In genomic region chr4:83034630-83035494, GRCh38 we compare ENCODE assay signal across 8 cellular contexts. TPM values are rescaled to one million over a fixed set of nuclear protein-coding genes. Genes with fewer than 3 reads are reported as not detected.
DNase-seq lines count a peak whose midpoint lies in the region; ATAC-seq and TF ChIP-seq lines count a peak whose summit lies in the region.

Gene COPS4 (plus strand): TSS chr4:83035183. CDS start chr4:83035225, 42 bp downstream.

- H3K4me1 Mint-ChIP-seq in endothelial cell (ENCODE audit: unreplicated experiment): peaks cover 11% of the 10 kb centered on the region
- H3K4me1 Mint-ChIP-seq in mesothelial cell of epicardium: peaks cover 18% of the 10 kb centered on the region

- H2AFZ ChIP-seq in IMR-90 (replicated peaks; ENCODE audit: low read length, poor library complexity): peak within 1 kb of the TSS; percentile 95
- H2AFZ ChIP-seq in OCI-LY7 (ENCODE audit: low read length): peak within 1 kb of the TSS; percentile 81; the same call in 1 of the 2 replicates

- H2BK120ac ChIP-seq in IMR-90 (ENCODE audit: low read depth, low read length): peak within 1 kb of the TSS; percentile 71

- H3K9me3 ChIP-seq in IMR-90 (ENCODE audit: control insufficient read depth, insufficient read depth, low read length) (no peaks in the 10 kb centered on the region), OCI-LY7 (ENCODE audit: low read length) (no peaks in the 10 kb centered on the region)

- H3K18ac ChIP-seq in IMR-90 (ENCODE audit: low read depth, low read length): peak within 1 kb of the TSS; percentile 51

- POLR2A ChIA-PET in IMR-90 (lab: Charles Lee; ENCODE audit: unreplicated experiment): interaction anchor here (0.5 to 1.1 kb wide), 7 partner anchors 10 to 249 kb away, joined by 3 to 19 read pairs (median 5); partner anchors contain the start of genes COQ2 and THAP9
- POLR2A ChIA-PET in OCI-LY7 (lab: Charles Lee): interaction anchor here (0.6 to 4.0 kb wide), 23 partner anchors 9 to 420 kb away, joined by 3 to 50 read pairs (median 4); partner anchors contain the start of genes COQ2, LIN54 and THAP9

- H4K91ac ChIP-seq in IMR-90 (ENCODE audit: insufficient read depth, low read depth, low read length): peak within 1 kb of the TSS; percentile 79

- peak within 1 kb of the TSS; percentile 93 for H3K14ac ChIP-seq in IMR-90 (replicated peaks; ENCODE audit: low read depth, low read length)

- 0% methylated on average over 15 of the region's 39 CpGs; no CpG with 5 or more reads in 1 of the 2 experiments for WGBS in IMR-90 (ENCODE audit: extremely low coverage in 2 of 2, insufficient read length in 1 of 2), 2 experiments

- H3K27me3 Mint-ChIP-seq in endothelial cell (ENCODE audit: unreplicated experiment) (peaks cover 2% of the 10 kb centered on the region), mesothelial cell of epicardium (ENCODE audit: low read depth) (peaks cover 15% of the 10 kb centered on the region)

- peak; percentile 67 for TF ChIP-seq POLR2A in IMR-90 (IDR thresholded peaks at IDR 0.05; ENCODE audit: low read depth, low read length)

- H2BK15ac ChIP-seq in IMR-90 (ENCODE audit: low read depth, low read length): peak within 1 kb of the TSS; percentile 73; the same call in 1 of the 3 replicates

- H3K4me2 ChIP-seq in IMR-90 (ENCODE audit: low read depth, low read length) (peak within 1 kb of the TSS; percentile 96), OCI-LY7 (ENCODE audit: low read length) (peak within 1 kb of the TSS; percentile 78)

- ATAC-seq in GM21528 (IDR thresholded peaks at IDR 0.05; ENCODE audit: low FRiP score, unreplicated experiment) (peak; percentile 99), IMR-90 (ENCODE audit: low read depth) (peak; percentile 99)

- peak within 1 kb of the TSS; percentile 89 for H2AK9ac ChIP-seq in IMR-90 (replicated peaks; ENCODE audit: low read depth, low read length, poor library complexity)

- peak within 1 kb of the TSS; percentile 62 for H3K4me3 ChIP-seq in IMR-90 (ENCODE audit: insufficient read depth, low read depth, low read length)
- peak within 1 kb of the TSS; percentile 82 for H3K4me3 ChIP-seq in OCI-LY7 (ENCODE audit: low read depth, low read length, poor library complexity, severe bottlenecking)

- H2BK5ac ChIP-seq in IMR-90 (ENCODE audit: low read depth, low read length, poor library complexity, severe bottlenecking): peak within 1 kb of the TSS; percentile 81

- intact Hi-C loops in IMR-90 (cut with micrococcal nuclease) (loop anchor here (1.0 to 2.0 kb wide), 4 partner anchors 22 to 573 kb away; partner anchors contain the start of genes SEC31A and THAP9), OCI-LY7 (cut with micrococcal nuclease; ENCODE audit: unreplicated experiment) (loop anchor here (1.0 to 5.0 kb wide), 7 partner anchors 22 to 663 kb away; partner anchors contain the start of genes HNRNPD and THAP9)

- peak within 1 kb of the TSS; percentile 86 for H3K56ac ChIP-seq in IMR-90 (ENCODE audit: extremely low read depth, insufficient read depth, low read length)

- peak within 1 kb of the TSS; percentile 66; the same call in 1 of the 2 replicates for H2AK5ac ChIP-seq in IMR-90 (ENCODE audit: low read depth, low read length)

- dilution Hi-C loops in IMR-90 (cut with HindIII; ENCODE audit: low sequenced_read_pairs, unreplicated experiment): no loop called here

- H3K4me1 ChIP-seq in IMR-90 (ENCODE audit: control insufficient read depth, insufficient read depth, low read length): peaks cover 5% of the 10 kb centered on the region
- peaks cover 33% of the 10 kb centered on the region for H3K4me1 ChIP-seq in OCI-LY7 (ENCODE audit: insufficient read depth, low read length, poor library complexity, severe bottlenecking)

- peak; percentile 21 for TF ChIP-seq RAD21 in IMR-90 (IDR thresholded peaks at IDR 0.05; ENCODE audit: low read length)

- CTCF ChIA-PET in IMR-90 (lab: Yijun Ruan, JAX): interaction anchor here (0.7 kb wide), 1 partner anchor 40 kb away, joined by 4 read pairs; no protein-coding TSS in a partner anchor
- CTCF ChIA-PET in OCI-LY7 (lab: Charles Lee; ENCODE audit: unreplicated experiment): interaction anchor here (0.6 to 1.3 kb wide), 6 partner anchors 22 to 416 kb away, joined by 3 to 9 read pairs (median 4); partner anchors contain the start of genes COQ2 and THAP9

- H3K79me1 ChIP-seq in IMR-90 (ENCODE audit: low read depth in 1 of 2, low read length in 2 of 2): peaks cover 6 to 33% of the 10 kb centered on the region in 2 experiments; a peak in 3 of 4 replicates

- H3K9me2 ChIP-seq in OCI-LY7 (ENCODE audit: insufficient read depth, low read length): no peaks in the 10 kb centered on the region

- H3K4me3 Mint-ChIP-seq in endothelial cell (ENCODE audit: unreplicated experiment) (peak within 1 kb of the TSS; percentile 95), mesothelial cell of epicardium (peak within 1 kb of the TSS; percentile 100)

- H3K9me3 Mint-ChIP-seq in endothelial cell (ENCODE audit: unreplicated experiment) (no peaks in the 10 kb centered on the region), mesothelial cell of epicardium (no peaks in the 10 kb centered on the region)

- TF ChIP-seq CTCF in IMR-90 (conservative IDR thresholded peaks at IDR 0.05; ENCODE audit: low read depth, low read length): peak; percentile 40
- peak; percentile 72 for TF ChIP-seq CTCF in OCI-LY7 (conservative IDR thresholded peaks at IDR 0.05; ENCODE audit: low read length)
- TF ChIP-seq CTCF in endothelial cell (IDR thresholded peaks at IDR 0.05; ENCODE audit: unreplicated experiment): peak; percentile 8
- TF ChIP-seq CTCF in mesothelial cell of epicardium (IDR thresholded peaks at IDR 0.05; ENCODE audit: unreplicated experiment): no peak

- H3K79me2 ChIP-seq in OCI-LY7 (ENCODE audit: insufficient read depth, low read depth, low read length): peaks cover 46% of the 10 kb centered on the region

- in situ Hi-C loops in IMR-90 (cut with MboI; ENCODE audit: low sequenced_read_pairs): loop anchor here (25.0 kb wide), 1 partner anchor 598 kb away; the partner anchor contains the start of genes ENOPH1 and HNRNPDL

- H4K5ac ChIP-seq in IMR-90 (ENCODE audit: low read depth, low read length): peak within 1 kb of the TSS; percentile 54

- peak within 1 kb of the TSS; percentile 52; the same call in 1 of the 2 replicates for H2BK20ac ChIP-seq in IMR-90 (ENCODE audit: low read depth, low read length)

- peaks cover 8% of the 10 kb centered on the region; the same call in 1 of the 2 replicates for H3K9me1 ChIP-seq in IMR-90 (ENCODE audit: insufficient read depth, low read length)

- no peaks in the 10 kb centered on the region for H3K36me3 Mint-ChIP-seq in endothelial cell (ENCODE audit: low read depth, unreplicated experiment)
- no peaks in the 10 kb centered on the region for H3K36me3 Mint-ChIP-seq in mesothelial cell of epicardium

- H3K27ac ChIP-seq in IMR-90 (ENCODE audit: insufficient read depth, low read length) (peak within 1 kb of the TSS; percentile 83), OCI-LY7 (ENCODE audit: low read depth, low read length, poor library complexity, severe bottlenecking) (peak within 1 kb of the TSS; percentile 78)

- H3K4ac ChIP-seq in IMR-90 (ENCODE audit: low read depth, low read length): peak within 1 kb of the TSS; percentile 85

- H4K8ac ChIP-seq in IMR-90 (ENCODE audit: low read depth in 2 of 2, low read length in 2 of 2): peak within 1 kb of the TSS; percentile 10 to 95

- H3K36me3 ChIP-seq in IMR-90 (ENCODE audit: control insufficient read depth, insufficient read depth, low read length) (no peaks in the 10 kb centered on the region), OCI-LY7 (ENCODE audit: insufficient read depth, low read length) (peaks cover 6% of the 10 kb centered on the region)

- H3K9ac ChIP-seq in IMR-90 (ENCODE audit: low read depth, low read length): peak within 1 kb of the TSS; percentile 89

- H4K20me1 ChIP-seq in IMR-90 (ENCODE audit: insufficient read depth, low read length) (no peaks in the 10 kb centered on the region), OCI-LY7 (ENCODE audit: insufficient read depth, low read length) (no peaks in the 10 kb centered on the region)

- H3K23ac ChIP-seq in IMR-90 (ENCODE audit: low read depth, low read length): peak within 1 kb of the TSS; percentile 78

- BruUV-seq in IMR-90 (replicated peaks; lab: Mats Ljungman, UMichigan): TSS peak; percentile 36
- BruUV-seq in OCI-LY7 (replicated peaks; lab: Mats Ljungman, UMichigan): no TSS peak

- peaks cover 3% of the 10 kb centered on the region for H3K27me3 ChIP-seq in IMR-90 (ENCODE audit: control insufficient read depth, insufficient read depth, low read length)

- H3K27ac Mint-ChIP-seq in endothelial cell (ENCODE audit: unreplicated experiment) (peak within 1 kb of the TSS; percentile 97), mesothelial cell of epicardium (peak within 1 kb of the TSS; percentile 99)

- DNase-seq in DMS 273 treated with DMSO at 0.1 percent for 48 hours (lab: John Stamatoyannopoulos, UW) (peak; percentile 96), IMR-90 (peak; percentile 100), OCI-LY7 (ENCODE audit: low spot score) (peak; percentile 100), activated T-cell treated with anti-CD3 and anti-CD28 coated beads for 1 hour (ENCODE audit: low read depth) (peak; percentile 84), endothelial cell (ENCODE audit: low spot score) (peak; percentile 89), mesothelial cell of epicardium (ENCODE audit: low spot score in 2 of 2, unreplicated experiment in 2 of 2) (peak; percentile 89)
- DNase-seq in stimulated activated CD8-positive, alpha-beta memory T cell treated with anti-CD3 and anti-CD28 coated beads, Interleukin-15, amount 100 ng/mL, for 48 hours (ENCODE audit: low read depth in 2 of 2): peak; percentile 93 to 94

TF ChIP-seq in IMR-90, 13 proteins besides CTCF, POLR2A, EP300 and RAD21 (continues in another document):
- TF ChIP-seq MAZ (IDR thresholded peaks at IDR 0.05; ENCODE audit: borderline replicate concordance, low read depth, low read length): peak; percentile 85
- peak; percentile 68; the same call in 1 of the 2 replicates for TF ChIP-seq MXI1 (IDR thresholded peaks at IDR 0.05; ENCODE audit: borderline replicate concordance, low read depth, low read length)
- TF ChIP-seq, protein P1, sequence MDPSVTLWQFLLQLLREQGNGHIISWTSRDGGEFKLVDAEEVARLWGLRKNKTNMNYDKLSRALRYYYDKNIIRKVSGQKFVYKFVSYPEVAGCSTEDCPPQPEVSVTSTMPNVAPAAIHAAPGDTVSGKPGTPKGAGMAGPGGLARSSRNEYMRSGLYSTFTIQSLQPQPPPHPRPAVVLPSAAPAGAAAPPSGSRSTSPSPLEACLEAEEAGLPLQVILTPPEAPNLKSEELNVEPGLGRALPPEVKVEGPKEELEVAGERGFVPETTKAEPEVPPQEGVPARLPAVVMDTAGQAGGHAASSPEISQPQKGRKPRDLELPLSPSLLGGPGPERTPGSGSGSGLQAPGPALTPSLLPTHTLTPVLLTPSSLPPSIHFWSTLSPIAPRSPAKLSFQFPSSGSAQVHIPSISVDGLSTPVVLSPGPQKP (IDR thresholded peaks at IDR 0.05; ENCODE audit: borderline replicate concordance, low read depth, low read length): no peak

RNA-seq across cellular contexts. Expression of gene COPS4, which starts in this region (rescaled TPM):
- total RNA-seq in IMR-90 (2012; rRNA removed): 107 and 115 TPM in 2 replicates
- 40.1 and 42.7 TPM in 2 replicates for polyA plus RNA-seq in IMR-90 (2012; rRNA removed)
- 8.2 and 10.4 TPM in 2 replicates for polyA plus RNA-seq in IMR-90 (2012; cell fraction: cytosol; rRNA removed)
- 4.2 and 21.9 TPM in 2 replicates for polyA plus RNA-seq in IMR-90 (2012; cell fraction: nucleus; rRNA removed; ENCODE audit: low replicate concordance)
- total RNA-seq in OCI-LY7 (2014; rRNA removed; shearing (Covaris generic)): 38.9 and 44.2 TPM in 2 replicates
- 35.5 and 38.5 TPM in 2 replicates for total RNA-seq in OCI-LY7 (2022)
- total RNA-seq in endothelial cell (ENCODE audit: unreplicated experiment): 32.2 TPM
- total RNA-seq in mesothelial cell of epicardium: 34.1 to 39.6 TPM (median 36.6 TPM) in 3 replicates

Comparison
In these comparisons a context has a peak if more than half of its experiments do, and no peak if none do; other contexts are left out.
1. Peak in every context shown above with its lines: DNase-seq, ATAC-seq, H3K4me3 ChIP-seq and H3K27ac ChIP-seq.